In the genomic region with DNA sequence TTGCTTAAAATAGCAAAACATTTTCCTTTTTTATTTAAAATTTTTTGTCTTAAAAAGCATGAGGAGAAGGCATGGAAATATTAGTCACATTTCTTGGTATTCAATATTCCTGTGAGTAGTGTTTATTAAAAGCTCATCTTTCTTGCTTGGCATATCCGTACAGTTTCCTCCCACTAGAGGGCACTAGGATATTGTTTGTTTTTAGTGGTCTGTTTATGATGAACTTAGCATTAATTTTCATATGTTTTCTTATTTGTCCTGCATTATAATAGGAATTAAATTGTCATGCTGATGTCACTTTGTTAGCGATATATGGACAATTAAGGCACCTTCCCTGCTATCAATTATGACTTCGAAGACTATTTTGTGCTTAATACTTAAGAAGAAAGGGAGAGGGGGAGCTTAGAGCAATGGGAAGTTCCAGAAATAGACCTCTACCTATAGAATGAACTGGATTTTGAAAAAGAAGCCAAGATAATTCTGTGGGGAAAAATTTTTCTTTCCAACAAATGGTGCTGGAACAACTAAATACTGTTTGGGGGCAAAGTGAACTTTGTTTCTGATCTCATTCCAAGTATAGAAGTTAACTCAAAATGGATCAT, we compare ENCODE assay signal across 9 cellular contexts.
DNase-seq lines count a peak whose midpoint lies in the region; ATAC-seq and TF ChIP-seq lines count a peak whose summit lies in the region.
"Had no signal": no experiment of that assay in that cellular context is flagged by ENCODE, and none has a peak within 500 bp of the region (broad histone marks: within the 10 kb centered on the region; RNA-seq: fewer than 3 reads in every experiment).

No MANE protein-coding gene starts in this region.

- H3K4me3 Mint-ChIP-seq in CD14-positive monocyte = no peak overlapping the region
- H3K4me3 Mint-ChIP-seq: IgD-negative memory B cell had no signal

- no peak for DNase-seq in CD14-positive monocyte (ENCODE audit: low spot score)
- peak; percentile 35 for DNase-seq in GM13977 (ENCODE audit: low spot score)
- peak; percentile 29 for DNase-seq in NCI-H2227 treated with DMSO at 0.1 percent for 48 hours (lab: John Stamatoyannopoulos, UW)
- peak; percentile 41 for DNase-seq in brain microvascular endothelial cell
- peak; percentile 48 for DNase-seq in kidney tubule cell (ENCODE audit: low spot score)
- DNase-seq in NCI-H524 treated with DMSO at 0.1 percent for 48 hours (lab: John Stamatoyannopoulos, UW) = no peak

- H3K27ac ChIP-seq in brain microvascular endothelial cell = no peak overlapping the region

- no peaks in the 10 kb centered on the region for H3K36me3 ChIP-seq in brain microvascular endothelial cell (replicated peaks)

- in situ Hi-C loops in GM13977 (cut with MboI; ENCODE audit: low pct_unique_long_range_greater_than_20kb, low sequenced_read_pairs, unreplicated experiment) (no loop called here), brain microvascular endothelial cell (cut with HindIII; ENCODE audit: low pct_ligation_motif_present, low sequenced_read_pairs) (no loop called here)

- H3K27me3 ChIP-seq in brain microvascular endothelial cell (replicated peaks) = no peaks in the 10 kb centered on the region

- H3K27me3 Mint-ChIP-seq in CD14-positive monocyte (ENCODE audit: low read depth in 3 of 3) = peaks cover 0 to 2% (median 0%) of the 10 kb centered on the region in 3 donors
- H3K27me3 Mint-ChIP-seq: IgD-negative memory B cell had no signal

- TF ChIP-seq CTCF in CD14-positive monocyte (IDR thresholded peaks at IDR 0.05) (peak; percentile 75), GM13977 (IDR thresholded peaks at IDR 0.05; ENCODE audit: extremely low read depth, insufficient read depth, missing control alignments) (peak; percentile 70), brain microvascular endothelial cell (IDR thresholded peaks at IDR 0.05; ENCODE audit: low read depth, low read length, missing control alignments) (peak; percentile 61)

- H3K9me3 Mint-ChIP-seq in CD14-positive monocyte = no peaks in the 10 kb centered on the region
- H3K9me3 Mint-ChIP-seq: IgD-negative memory B cell had no signal

- peak overlapping the region in 1 of 7 donors; percentile 16 for H3K27ac Mint-ChIP-seq in CD14-positive monocyte
- H3K27ac Mint-ChIP-seq: IgD-negative memory B cell had no signal

- intact Hi-C loops in CD14-positive monocyte (cut with micrococcal nuclease) = no loop called here

- peaks cover 9% of the 10 kb centered on the region for H3K4me1 Mint-ChIP-seq in CD14-positive monocyte

- no peak overlapping the region for H3K4me3 ChIP-seq in brain microvascular endothelial cell (ENCODE audit: low read depth, low read length)

- ATAC-seq in HG03196 (IDR thresholded peaks at IDR 0.05; ENCODE audit: unreplicated experiment) (no peak), GM21825 (IDR thresholded peaks at IDR 0.05; ENCODE audit: unreplicated experiment) (no peak)

- peaks cover 11 to 14% of the 10 kb centered on the region in 2 donors for H3K36me3 Mint-ChIP-seq in CD14-positive monocyte
- H3K36me3 Mint-ChIP-seq: IgD-negative memory B cell had no signal

Comparison
In these comparisons a context has a peak if more than half of its experiments do, and no peak if none do; other contexts are left out.
1. DNase-seq: peak in GM13977 (single experiment), NCI-H2227 treated with DMSO at 0.1 percent for 48 hours (single experiment), brain microvascular endothelial cell (single experiment) and kidney tubule cell (single experiment); none in CD14-positive monocyte (single experiment) and NCI-H524 treated with DMSO at 0.1 percent for 48 hours (single experiment).
2. Peak in every context shown above with its lines, with median percentiles within 50 percentile points of each other: CTCF ChIP-seq.